8 cellular contexts compared by ENCODE assay signal in the genomic region with DNA sequence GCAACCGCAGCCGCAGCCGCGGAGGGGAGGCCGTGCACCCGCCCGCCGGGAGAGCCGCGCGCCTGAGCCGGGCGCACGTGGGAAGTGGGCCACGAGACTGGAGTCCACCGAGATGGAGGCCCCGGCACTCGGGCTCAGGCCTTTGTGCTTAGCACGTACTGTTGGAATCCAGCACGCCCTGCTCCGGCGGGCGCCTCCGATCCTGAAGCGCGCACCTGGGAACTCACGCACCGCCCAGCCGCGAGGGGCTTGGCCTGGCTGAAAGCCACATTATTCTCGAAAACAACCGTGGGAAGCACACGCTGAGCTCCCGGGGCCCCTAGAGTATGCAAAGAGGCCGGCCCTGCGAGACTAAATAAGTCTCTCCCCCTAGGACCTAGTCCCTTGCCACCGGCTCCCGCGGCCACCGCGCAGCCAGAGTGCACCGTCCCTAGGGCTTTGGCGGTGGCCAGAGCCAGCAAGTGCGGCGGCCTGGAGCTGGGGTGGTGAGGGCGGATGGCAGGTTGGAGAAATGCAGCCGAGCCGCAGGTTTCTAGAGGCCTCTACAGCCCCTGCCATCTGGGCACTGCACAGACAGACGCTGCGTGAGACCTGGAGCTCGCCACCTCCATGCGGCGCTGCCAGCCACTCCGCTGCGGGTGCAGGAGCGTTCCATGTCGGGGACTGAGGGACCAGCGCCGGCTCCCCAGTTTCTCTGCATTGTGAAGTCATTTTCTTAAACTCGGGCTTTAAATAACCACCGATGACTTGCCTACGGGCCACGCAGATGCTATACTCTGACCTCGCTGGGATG. TPM values are rescaled to one million over a fixed set of nuclear protein-coding genes. Genes with fewer than 3 reads are reported as not detected.
DNase-seq lines count a peak whose midpoint lies in the region; ATAC-seq and TF ChIP-seq lines count a peak whose summit lies in the region.

No MANE protein-coding gene starts in this region.

- peaks cover 0 to 10% of the 10 kb centered on the region in 2 donors for H3K4me1 ChIP-seq in duodenal mucosa (ENCODE audit: control insufficient read depth in 1 of 2, insufficient read depth in 2 of 2, low read length in 2 of 2)

- ATAC-seq in GM19467 (IDR thresholded peaks at IDR 0.05; ENCODE audit: unreplicated experiment): peak; percentile 46
- peak; percentile 27 for ATAC-seq in HG03565 (IDR thresholded peaks at IDR 0.05; ENCODE audit: unreplicated experiment)
- ATAC-seq in HG03457 (IDR thresholded peaks at IDR 0.05; ENCODE audit: unreplicated experiment): no peak

- TF ChIP-seq CTCF in WI38 (IDR thresholded peaks at IDR 0.05; ENCODE audit: low read depth, low read length): no peak

- H3K36me3 ChIP-seq in duodenal mucosa (ENCODE audit: control insufficient read depth in 1 of 2, insufficient read depth in 2 of 2, low read length in 2 of 2): no peaks in the 10 kb centered on the region

- peaks cover 0 to 5% of the 10 kb centered on the region in 2 donors for H3K9me3 ChIP-seq in duodenal mucosa (ENCODE audit: control insufficient read depth in 1 of 2, low read length in 2 of 2)

- DNase-seq in D341Med (ENCODE audit: low spot score) (peak; percentile 80), lung microvascular endothelial cell (ENCODE audit: low read depth in 2 of 2) (peak; percentile 4 to 24), substantia nigra (lab: John Stamatoyannopoulos, UW) (peak in 33 of 49 donors; percentile 13 to 72 (median 50))

- peak overlapping the region; percentile 28 for H3K4me3 ChIP-seq in WI38 (ENCODE audit: low read depth, low read length)
- H3K4me3 ChIP-seq in duodenal mucosa (ENCODE audit: low read depth in 1 of 2, low read length in 2 of 2): peak overlapping the region; percentile 60 to 61

- peaks cover 30 to 34% of the 10 kb centered on the region in 2 donors for H3K27me3 ChIP-seq in duodenal mucosa (ENCODE audit: control insufficient read depth in 1 of 2, insufficient read depth in 2 of 2, low read length in 2 of 2)

- H3K27ac ChIP-seq in duodenal mucosa (ENCODE audit: low read depth, low read length): no peak overlapping the region
- H3K27ac ChIP-seq in substantia nigra (ENCODE audit: low read depth, low read length, poor library complexity, severe bottlenecking): no peak overlapping the region

- peak overlapping the region in 1 of 2 donors; percentile 7 for H3K9ac ChIP-seq in duodenal mucosa (ENCODE audit: low read depth in 1 of 2, low read length in 2 of 2)

RNA-seq across cellular contexts. Expression of gene LY86, which starts 42.0 kb away (rescaled TPM):
- total RNA-seq in lung microvascular endothelial cell: not detected in 2 replicates

Comparison
In these comparisons a context has a peak if more than half of its experiments do, and no peak if none do; other contexts are left out.
1. DNase-seq: peak in every context shown above with its lines; median percentile 80 in D341Med; 50 in substantia nigra; 14 in lung microvascular endothelial cell.